34 cellular contexts compared by ENCODE assay signal in genomic region chr7:33012364-33012763, GRCh38.
"Had no signal": no experiment of that assay in that cellular context is flagged by ENCODE, and none has a peak within 500 bp of the region (broad histone marks: within the 10 kb centered on the region; RNA-seq: fewer than 3 reads in every experiment).

No MANE protein-coding gene starts in this region.

- DNase-seq: activated B cell treated with CpG ODN at 0.5 μM for 24 hours; activated CD4-positive, alpha-beta memory T cell treated with anti-CD3 and anti-CD28 coated beads for 36 hours; activated CD4-positive, alpha-beta T cell treated with anti-CD3 and anti-CD28 coated beads for 4 hours; activated CD4-positive, alpha-beta T cell treated with anti-CD3 and anti-CD28 coated beads, Interleukin-2, amount 10 ng/mL, durations not matched to agents 24 days and 14 days; activated CD4-positive, alpha-beta T cell treated with anti-CD3 and anti-CD28 coated beads, Interleukin-2, amount 50 U/mL, for 1 hour; activated CD4-positive, alpha-beta T cell treated with anti-CD3 and anti-CD28 coated beads, Interleukin-2, amount 50 U/mL, for 4 hours; activated CD4-positive, CD25-positive, alpha-beta regulatory T cell treated with anti-CD3 and anti-CD28 coated beads, Interleukin-2, amount 50 U/mL, for 72 hours; activated CD8-positive, alpha-beta memory T cell treated with anti-CD3 and anti-CD28 coated beads, Interleukin-2, amount 50 U/mL, for 4 hours; activated CD8-positive, alpha-beta T cell treated with anti-CD3 and anti-CD28 coated beads for 36 hours; activated effector memory CD4-positive, alpha-beta T cell treated with anti-CD3 and anti-CD28 coated beads, Interleukin-2, amount 50 U/mL, for 16 hours; activated gamma-delta T cell treated with Interleukin-2 at 50 U/mL for 16 hours; activated naive CD4-positive, alpha-beta T cell; activated naive CD4-positive, alpha-beta T cell treated with anti-CD3 and anti-CD28 coated beads for 36 hours; activated naive CD4-positive, alpha-beta T cell treated with anti-CD3 and anti-CD28 coated beads, Interleukin-2, amount 50 U/mL, for 16 hours; activated naive CD8-positive, alpha-beta T cell treated with anti-CD3 and anti-CD28 coated beads for 36 hours; activated T-cell treated with anti-CD3 and anti-CD28 coated beads for 4 hours; activated T-cell treated with anti-CD3 and anti-CD28 coated beads, Interleukin-2, amount 50 U/mL, for 1 hour; activated T-cell treated with anti-CD3 and anti-CD28 coated beads, Interleukin-2, amount 50 U/mL, for 4 hours; activated T-cell treated with anti-CD3 and anti-CD28 coated beads, Interleukin-2, amount 50 U/mL, for 72 hours; adrenal gland; amniotic stem cell; aorta; body of pancreas; brain microvascular endothelial cell; central memory CD4-positive, alpha-beta T cell; T-cell; T-helper 2 cell; T-helper 9 cell had no signal

- H3K27me3 ChIP-seq: adrenal gland, body of pancreas, brain microvascular endothelial cell, breast epithelium had no signal

- H3K9me3 ChIP-seq: adrenal gland, body of pancreas, breast epithelium had no signal

- H3K4me1 ChIP-seq: adrenal gland, body of pancreas, breast epithelium had no signal

- H3K4me3 ChIP-seq: adrenal gland, body of pancreas, breast epithelium had no signal

- H3K27ac ChIP-seq: adrenal gland, body of pancreas, brain microvascular endothelial cell, breast epithelium, VCaP had no signal

- FAIRE-seq: astrocyte, TTC549 had no signal

- ATAC-seq: activated CD8-positive, alpha-beta T cell treated with anti-CD3 and anti-CD28 coated beads for 36 hours; activated naive CD4-positive, alpha-beta T cell treated with anti-CD3 and anti-CD28 coated beads, Interleukin-2, amount 50 U/mL, for 72 hours; activated T-cell treated with anti-CD3 and anti-CD28 coated beads, Interleukin-2, amount 50 U/mL, for 4 hours; activated T-cell treated with anti-CD3 and anti-CD28 coated beads, Interleukin-2, amount 50 U/mL, for 72 hours; activated T-helper 17 cell treated with anti-CD3 and anti-CD28 coated beads, Interleukin-2, amount 50 U/mL, for 72 hours; body of pancreas; T-cell had no signal
